In genomic region chr17:57110152-57110542, GRCh38 we compare ENCODE assay signal across 1 cellular context.
TF ChIP-seq lines count a peak whose summit lies in the region.

No MANE protein-coding gene starts in this region.

TF ChIP-seq in WTC11, 78 proteins besides CTCF, POLR2A, EP300 and RAD21 (continued from another document):
- no peak for TF ChIP-seq ESRRA (CRISPR knock-in tag; IDR thresholded peaks at IDR 0.05; ENCODE audit: borderline replicate concordance)
